Comparison of ENCODE assay signal across 20 cellular contexts in genomic region chr14:100615736-100616695, GRCh38. TPM values are rescaled to one million over a fixed set of nuclear protein-coding genes. Genes with fewer than 3 reads are reported as not detected.
DNase-seq lines count a peak whose midpoint lies in the region; ATAC-seq and TF ChIP-seq lines count a peak whose summit lies in the region.
"Had no signal": no experiment of that assay in that cellular context is flagged by ENCODE, and none has a peak within 500 bp of the region (broad histone marks: within the 10 kb centered on the region; RNA-seq: fewer than 3 reads in every experiment).

No MANE protein-coding gene starts in this region.

- no peaks in the 10 kb centered on the region for H3K27me3 Mint-ChIP-seq in T-helper 17 cell
- H3K27me3 Mint-ChIP-seq: CD4-positive, alpha-beta T cell had no signal

- H3K27ac Mint-ChIP-seq in T-helper 17 cell, result no peak overlapping the region
- H3K27ac Mint-ChIP-seq: B cell, H9 had no signal

- no peaks in the 10 kb centered on the region for H4K20me1 ChIP-seq in osteoblast (ENCODE audit: insufficient read depth, low read length)

- no peaks in the 10 kb centered on the region for H3K79me2 ChIP-seq in osteoblast (ENCODE audit: insufficient read depth, low read length)

- ATAC-seq in T-helper 17 cell (no peak), upper lobe of right lung (no peak), HG03571 (IDR thresholded peaks at IDR 0.05; ENCODE audit: unreplicated experiment) (no peak)
- ATAC-seq: K562 had no signal

- peaks cover 7% of the 10 kb centered on the region for H3K4me1 ChIP-seq in osteoblast (ENCODE audit: insufficient read depth, low read length)
- H3K4me1 ChIP-seq in upper lobe of right lung, result peaks cover 18% of the 10 kb centered on the region

- H3K36me3 Mint-ChIP-seq in T-helper 17 cell (ENCODE audit: low read depth), result no peaks in the 10 kb centered on the region

- peaks cover 12% of the 10 kb centered on the region for H3K4me1 Mint-ChIP-seq in T-helper 17 cell
- H3K4me1 Mint-ChIP-seq: B cell had no signal

- H3K4me3 Mint-ChIP-seq in T-helper 17 cell, result peak overlapping the region; percentile 62
- H3K4me3 Mint-ChIP-seq: B cell; CD4-positive, alpha-beta T cell; H9 had no signal

- H3K4me3 ChIP-seq in osteoblast (ENCODE audit: insufficient read depth, low read length) (no peak overlapping the region), upper lobe of right lung (no peak overlapping the region)
- H3K4me3 ChIP-seq: K562, PC-9, SJCRH30 had no signal

- TF ChIP-seq CTCF in osteoblast (IDR thresholded peaks at IDR 0.05; ENCODE audit: extremely low read depth, low read depth, low read length) (no peak), upper lobe of right lung (IDR thresholded peaks at IDR 0.05) (no peak)

- H2AFZ ChIP-seq in osteoblast (ENCODE audit: low read length), result no peak overlapping the region
- H2AFZ ChIP-seq: PC-9 had no signal

- H3K27ac ChIP-seq in osteoblast (ENCODE audit: low read depth, low read length), result no peak overlapping the region
- no peak overlapping the region for H3K27ac ChIP-seq in upper lobe of right lung
- H3K27ac ChIP-seq: PC-9, RWPE1, SJCRH30 had no signal

- H3K4me2 ChIP-seq in osteoblast (ENCODE audit: insufficient read depth, low read length), result no peak overlapping the region
- H3K4me2 ChIP-seq: PC-9 had no signal

- H3K36me3 ChIP-seq in osteoblast (ENCODE audit: insufficient read depth, low read length), result no peaks in the 10 kb centered on the region
- no peaks in the 10 kb centered on the region for H3K36me3 ChIP-seq in upper lobe of right lung
- H3K36me3 ChIP-seq: SJCRH30 had no signal

- intact Hi-C loops in upper lobe of right lung (cut with DNase I), result no loop called here

- peak; percentile 33 for DNase-seq in activated effector memory CD4-positive, alpha-beta T cell treated with anti-CD3 and anti-CD28 coated beads, Interleukin-2, amount 50 U/mL, for 16 hours
- no peak for DNase-seq in activated effector memory CD4-positive, alpha-beta T cell treated with Interleukin-2 at 50 U/mL for 16 hours
- DNase-seq in T-helper 17 cell (no peak), osteoblast (ENCODE audit: insufficient read length, low spot score, missing footprints) (peak; percentile 6), upper lobe of right lung (peak; percentile 40), DMS53 treated with DMSO at 0.1 percent for 48 hours (lab: John Stamatoyannopoulos, UW; ENCODE audit: unreplicated experiment) (no peak), COLO668 (lab: John Stamatoyannopoulos, UW; ENCODE audit: unreplicated experiment) (no peak)
- DNase-seq: H9, NCI-H1092 treated with DMSO at 0.1 percent for 48 hours, NCI-H146, NCI-H2029 treated with DMSO at 0.1 percent for 48 hours, NCI-H2171, NCI-H526, PC-9, SJCRH30 had no signal

- H3K27me3 ChIP-seq in osteoblast (ENCODE audit: insufficient read depth, low read length), result peaks cover 45% of the 10 kb centered on the region
- H3K27me3 ChIP-seq in upper lobe of right lung, result peaks cover 9% of the 10 kb centered on the region

- no peaks in the 10 kb centered on the region for H3K9me3 ChIP-seq in T-helper 17 cell (ENCODE audit: control insufficient read depth, low read length, poor library complexity, severe bottlenecking)
- no peaks in the 10 kb centered on the region for H3K9me3 ChIP-seq in osteoblast (ENCODE audit: low read depth, low read length)
- H3K9me3 ChIP-seq in upper lobe of right lung, result no peaks in the 10 kb centered on the region
- H3K9me3 ChIP-seq: SJCRH30 had no signal

RNA-seq across cellular contexts. Expression of gene BEGAIN, which starts 28.8 kb away (rescaled TPM):
- 1 to 10 TPM in 1 of 2 donors, under 1 TPM in 1; 0.50 to 4.5 TPM for total RNA-seq in T-helper 17 cell
- total RNA-seq in osteoblast, result 1.1 TPM in 1 of 2 replicates, not detected in the other
- 1.5 TPM for total RNA-seq in upper lobe of right lung
- total RNA-seq: B cell, PC-9 had no signal

Comparison
In these comparisons a context has a peak if more than half of its experiments do, and no peak if none do; other contexts are left out.
1. DNase-seq: peak in activated effector memory CD4-positive, alpha-beta T cell treated with anti-CD3 and anti-CD28 coated beads, Interleukin-2, amount 50 U/mL, for 16 hours (single experiment), osteoblast (single experiment) and upper lobe of right lung (single experiment); none in activated effector memory CD4-positive, alpha-beta T cell treated with Interleukin-2 at 50 U/mL for 16 hours (single experiment), T-helper 17 cell (0 of 3), DMS53 treated with DMSO at 0.1 percent for 48 hours (single experiment) and COLO668 (single experiment).